8 cellular contexts compared by ENCODE assay signal in genomic region chr19:5903054-5903501, GRCh38. TPM values are rescaled to one million over a fixed set of nuclear protein-coding genes. Genes with fewer than 3 reads are reported as not detected.
A peak's percentile ranks its signal among the peaks of the same experiment; 100 is the strongest.
DNase-seq lines count a peak whose midpoint lies in the region; ATAC-seq and TF ChIP-seq lines count a peak whose summit lies in the region.

No MANE protein-coding gene starts in this region.

- peak overlapping the region; percentile 90 for H3K27ac ChIP-seq in 22Rv1
- no peak overlapping the region for H3K27ac ChIP-seq in H9 (ENCODE audit: insufficient read length, low read depth, low read length)

- no peaks in the 10 kb centered on the region for H3K9me3 Mint-ChIP-seq in H9
- H3K9me3 Mint-ChIP-seq in activated naive CD4-positive, alpha-beta T cell treated with anti-CD3 and anti-CD28 coated beads, Interleukin-2, amount 10 ng/mL, durations not matched to agents 7 days and 5 days: no peaks in the 10 kb centered on the region

- peak overlapping the region; percentile 91 for H3K14ac ChIP-seq in H9 (ENCODE audit: insufficient read depth, low read length)

- H3T11ph ChIP-seq in H9 (ENCODE audit: low read length): no peak overlapping the region

- H2AFZ ChIP-seq in H9 (ENCODE audit: low read length): no peak overlapping the region

- no peak overlapping the region for H2AK5ac ChIP-seq in H9 (ENCODE audit: insufficient read length, low read length)

- no peak for ATAC-seq in stimulated activated naive CD8-positive, alpha-beta T cell treated with anti-CD3 and anti-CD28 coated beads, Interleukin-15, Interleukin-2, amounts not matched to agents 100 U/mL and 50 U/mL, for 24 hours
- ATAC-seq in HG02623 (IDR thresholded peaks at IDR 0.05; ENCODE audit: unreplicated experiment): no peak
- ATAC-seq in HG03108 (IDR thresholded peaks at IDR 0.05; ENCODE audit: unreplicated experiment): no peak

- H3K27me3 ChIP-seq in H9 (ENCODE audit: insufficient read depth, low read length) (no peaks in the 10 kb centered on the region; the same call in 1 of the 2 replicates), iPS-15b (ENCODE audit: control insufficient read depth, insufficient read depth, low read length) (no peaks in the 10 kb centered on the region)

- H2BK20ac ChIP-seq in H9 (ENCODE audit: low read depth, low read length, poor library complexity, severe bottlenecking): no peak overlapping the region

- no peak for DNase-seq in H9
- DNase-seq in activated naive CD4-positive, alpha-beta T cell treated with anti-CD3 and anti-CD28 coated beads, Interleukin-2, amount 10 ng/mL, durations not matched to agents 7 days and 5 days: peak; percentile 25
- DNase-seq in stimulated activated naive CD8-positive, alpha-beta T cell treated with anti-CD3 and anti-CD28 coated beads, Interleukin-15, Interleukin-2, amounts not matched to agents 100 U/mL and 50 U/mL, for 24 hours: peak; percentile 29
- DNase-seq in UCSD-AML1 (lab: John Stamatoyannopoulos, UW; ENCODE audit: unreplicated experiment): no peak

- TF ChIP-seq CTCF in 22Rv1 (IDR thresholded peaks at IDR 0.05) (no peak), H9 (conservative IDR thresholded peaks at IDR 0.05) (no peak)

- no peak overlapping the region for H3K56ac ChIP-seq in H9 (ENCODE audit: insufficient read length, low read depth, low read length)

- H4K91ac ChIP-seq in H9 (ENCODE audit: insufficient read length, low read depth, low read length): peak overlapping the region; percentile 5

- H3K4me3 ChIP-seq in iPS-15b (ENCODE audit: low read depth, low read length): peak overlapping the region; percentile 98

- peak overlapping the region; percentile 89 for H3K4me2 ChIP-seq in H9 (ENCODE audit: insufficient read depth, insufficient read length, low read length)

- no peak overlapping the region for H4K5ac ChIP-seq in H9 (ENCODE audit: insufficient read length, low read depth, low read length)

- H2BK15ac ChIP-seq in H9 (ENCODE audit: low read depth, low read length): no peak overlapping the region

- CTCF ChIA-PET in activated naive CD4-positive, alpha-beta T cell treated with anti-CD3 and anti-CD28 coated beads, Interleukin-2, amount 10 ng/mL, durations not matched to agents 7 days and 5 days (lab: Charles Lee): interaction anchor here (1.1 to 4.3 kb wide), 3 partner anchors 95 to 119 kb away, joined by 3 to 22 read pairs (median 13); partner anchors contain the start of gene NRTN

- no CpG with 5 or more reads among the region's 12 CpGs for WGBS in H9 (ENCODE audit: extremely low coverage, insufficient read length, low lambda C conversion rate)

- H3K27me3 Mint-ChIP-seq in H9 (ENCODE audit: low read depth): no peaks in the 10 kb centered on the region
- H3K27me3 Mint-ChIP-seq in activated naive CD4-positive, alpha-beta T cell treated with anti-CD3 and anti-CD28 coated beads, Interleukin-2, amount 10 ng/mL, durations not matched to agents 7 days and 5 days: no peaks in the 10 kb centered on the region

- H3K4me1 Mint-ChIP-seq in H9: peaks cover 2 to 5% of the 10 kb centered on the region in 2 experiments; a peak in 3 of 4 replicates
- peaks cover 35% of the 10 kb centered on the region for H3K4me1 Mint-ChIP-seq in activated naive CD4-positive, alpha-beta T cell treated with anti-CD3 and anti-CD28 coated beads, Interleukin-2, amount 10 ng/mL, durations not matched to agents 7 days and 5 days

- H3K18ac ChIP-seq in H9 (ENCODE audit: insufficient read length, low read depth, low read length): peak overlapping the region; percentile 93

- peaks cover 18% of the 10 kb centered on the region; the same call in 1 of the 2 replicates for H3K79me2 ChIP-seq in H9 (ENCODE audit: insufficient read depth, low read length)

- H4K8ac ChIP-seq in H9 (replicated peaks; ENCODE audit: insufficient read length, low read depth, low read length): no peak overlapping the region

- peaks cover 10 to 17% (median 12%) of the 10 kb centered on the region in 3 experiments for H3K36me3 Mint-ChIP-seq in H9 (ENCODE audit: insufficient read depth in 1 of 3, low read depth in 3 of 3)
- peaks cover 17% of the 10 kb centered on the region for H3K36me3 Mint-ChIP-seq in activated naive CD4-positive, alpha-beta T cell treated with anti-CD3 and anti-CD28 coated beads, Interleukin-2, amount 10 ng/mL, durations not matched to agents 7 days and 5 days

- peak overlapping the region; percentile 98 to 99 for H3K4me3 Mint-ChIP-seq in H9
- H3K4me3 Mint-ChIP-seq in activated naive CD4-positive, alpha-beta T cell treated with anti-CD3 and anti-CD28 coated beads, Interleukin-2, amount 10 ng/mL, durations not matched to agents 7 days and 5 days: peak overlapping the region; percentile 91

- H3K23me2 ChIP-seq in H9 (ENCODE audit: insufficient read length, low read depth, low read length, poor library complexity, severe bottlenecking): peaks cover 3% of the 10 kb centered on the region

- no peak overlapping the region for H3K23ac ChIP-seq in H9 (ENCODE audit: insufficient read length, low read depth, low read length)

- H3K4me1 ChIP-seq in H9 (ENCODE audit: insufficient read depth, low read length) (no peaks in the 10 kb centered on the region), iPS-15b (ENCODE audit: control insufficient read depth, insufficient read depth, low read length) (no peaks in the 10 kb centered on the region)

- H3K36me3 ChIP-seq in iPS-15b (ENCODE audit: control insufficient read depth, insufficient read depth, low read length): peaks cover 7% of the 10 kb centered on the region

- no peak overlapping the region for H2BK120ac ChIP-seq in H9 (ENCODE audit: low read depth, low read length, poor library complexity, severe bottlenecking)

- H3K9me3 ChIP-seq in H9 (ENCODE audit: control insufficient read depth, low read depth, low read length): no peaks in the 10 kb centered on the region
- no peaks in the 10 kb centered on the region for H3K9me3 ChIP-seq in iPS-15b (ENCODE audit: control insufficient read depth, insufficient read depth, low read length)

- peak overlapping the region; percentile 94 for H3K9ac ChIP-seq in H9 (ENCODE audit: extremely low read depth, insufficient read length, low read length)
- H3K9ac ChIP-seq in iPS-15b (ENCODE audit: low read depth, low read length): peak overlapping the region; percentile 99

- no peak overlapping the region for H2BK5ac ChIP-seq in H9 (ENCODE audit: insufficient read length, low read length)

- peak overlapping the region; percentile 98 to 99 (median 99) for H3K27ac Mint-ChIP-seq in H9
- H3K27ac Mint-ChIP-seq in activated naive CD4-positive, alpha-beta T cell treated with anti-CD3 and anti-CD28 coated beads, Interleukin-2, amount 10 ng/mL, durations not matched to agents 7 days and 5 days: peak overlapping the region; percentile 100

- H3K4ac ChIP-seq in H9 (ENCODE audit: low read depth, low read length): no peak overlapping the region; the same call in 1 of the 2 replicates

- H4K20me1 ChIP-seq in H9 (ENCODE audit: control insufficient read depth, insufficient read depth, insufficient read length): no peaks in the 10 kb centered on the region

- peaks cover 3% of the 10 kb centered on the region for H3K79me1 ChIP-seq in H9 (ENCODE audit: insufficient read depth, low read depth, low read length, poor library complexity, severe bottlenecking)

- H2BK12ac ChIP-seq in H9 (ENCODE audit: insufficient read length, low read depth, low read length): no peak overlapping the region

RNA-seq across cellular contexts. Expression of gene NDUFA11, which starts 0.5 kb away (rescaled TPM):
- 282 TPM in 2 replicates for total RNA-seq in H9 (2021)

RNA-seq across cellular contexts. Expression of gene VMAC, which starts 1.6 kb away (rescaled TPM):
- total RNA-seq in H9 (2021): 1.9 and 2.2 TPM in 2 replicates

RNA-seq across cellular contexts. Expression of gene CAPS, which starts 11.0 kb away (rescaled TPM):
- 2.3 and 2.5 TPM in 2 replicates for total RNA-seq in H9 (2021)

RNA-seq across cellular contexts. Expression of gene FUT5, which starts 32.7 kb away (rescaled TPM):
- total RNA-seq in H9 (2021): not detected in 2 replicates

RNA-seq across cellular contexts. Expression of gene FUT3, which starts 51.8 kb away (rescaled TPM):
- total RNA-seq in H9 (2021): not detected in 2 replicates

Comparison
In these comparisons a context has a peak if more than half of its experiments do, and no peak if none do; other contexts are left out.
1. DNase-seq: peak in activated naive CD4-positive, alpha-beta T cell treated with anti-CD3 and anti-CD28 coated beads, Interleukin-2, amount 10 ng/mL, durations not matched to agents 7 days and 5 days (single experiment) and stimulated activated naive CD8-positive, alpha-beta T cell treated with anti-CD3 and anti-CD28 coated beads, Interleukin-15, Interleukin-2, amounts not matched to agents 100 U/mL and 50 U/mL, for 24 hours (single experiment); none in H9 (single experiment) and UCSD-AML1 (single experiment).